ENCODE assay signal across 27 cellular contexts in the genomic region with DNA sequence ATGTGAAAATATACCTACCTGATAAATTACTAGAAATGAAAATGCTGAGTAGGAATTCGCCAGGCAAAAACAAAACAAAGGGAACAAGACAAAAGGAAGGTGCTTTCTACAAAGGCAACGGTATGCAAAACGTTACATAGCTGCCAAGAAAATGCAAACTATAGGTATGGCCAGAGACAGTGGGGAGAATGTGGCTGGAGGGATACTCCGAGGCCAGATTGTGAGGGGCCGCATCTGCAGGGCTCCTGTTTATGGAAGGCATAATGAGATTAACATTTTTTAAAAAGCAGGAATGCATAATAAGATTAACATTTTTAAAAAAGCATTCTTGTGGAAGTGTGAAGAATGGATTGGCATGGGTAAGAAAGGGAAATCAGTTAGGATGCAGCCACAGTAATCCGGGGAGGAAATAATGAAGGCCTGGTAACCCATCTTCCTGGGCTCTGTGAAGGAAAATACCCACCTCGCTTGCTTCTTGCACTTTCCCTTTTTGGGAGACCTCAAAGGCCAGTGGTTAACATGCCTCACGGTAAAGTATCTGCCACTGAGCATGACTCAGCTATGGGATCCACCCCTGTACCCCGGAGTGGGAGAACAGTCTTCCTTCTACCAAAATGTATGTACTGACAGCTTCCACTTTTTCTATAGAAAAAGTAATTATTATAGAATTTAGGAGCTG.
DNase-seq lines count a peak whose midpoint lies in the region; FAIRE-seq and TF ChIP-seq lines count a peak whose summit lies in the region.
"Had no signal": no experiment of that assay in that cellular context is flagged by ENCODE, and none has a peak within 500 bp of the region (broad histone marks: within the 10 kb centered on the region; RNA-seq: fewer than 3 reads in every experiment).

No MANE protein-coding gene starts in this region.

- TF ChIP-seq CTCF in OCI-LY3 (IDR thresholded peaks at IDR 0.05; ENCODE audit: low read depth, low read length): no peak
- TF ChIP-seq CTCF in WERI-Rb-1 (IDR thresholded peaks at IDR 0.05; ENCODE audit: low read depth, low read length): no peak

- H3K4me1 ChIP-seq in HAP-1: peaks cover 37% of the 10 kb centered on the region
- peaks cover 11% of the 10 kb centered on the region for H3K4me1 ChIP-seq in OCI-LY3 (ENCODE audit: low read length)
- H3K4me1 ChIP-seq: parathyroid adenoma, right lobe of liver had no signal

- H3K27me3 ChIP-seq in HAP-1 (ENCODE audit: low read depth): no peaks in the 10 kb centered on the region
- no peaks in the 10 kb centered on the region for H3K27me3 ChIP-seq in OCI-LY3 (ENCODE audit: low read depth, low read length)
- H3K27me3 ChIP-seq in WERI-Rb-1 (ENCODE audit: insufficient read depth, low read depth, severe bottlenecking): no peaks in the 10 kb centered on the region
- H3K27me3 ChIP-seq: dorsolateral prefrontal cortex, heart right ventricle, right lobe of liver had no signal

- no peak overlapping the region for H3K4me3 ChIP-seq in HAP-1
- no peak overlapping the region for H3K4me3 ChIP-seq in OCI-LY3 (ENCODE audit: low read length)
- H3K4me3 ChIP-seq in WERI-Rb-1 (ENCODE audit: low read depth, low read length): no peak overlapping the region
- H3K4me3 ChIP-seq: dorsolateral prefrontal cortex, heart right ventricle, left ventricle myocardium inferior, right lobe of liver, SK-N-MC had no signal

- no peaks in the 10 kb centered on the region for H3K79me2 ChIP-seq in OCI-LY3 (ENCODE audit: low read length)
- H3K79me2 ChIP-seq: parathyroid adenoma had no signal

- no peak overlapping the region for H3K9ac ChIP-seq in OCI-LY3 (ENCODE audit: low read length)
- H3K9ac ChIP-seq: parathyroid adenoma had no signal

- H3K9me3 ChIP-seq in HAP-1 (no peaks in the 10 kb centered on the region), OCI-LY3 (ENCODE audit: insufficient read depth, low read length) (no peaks in the 10 kb centered on the region), WERI-Rb-1 (ENCODE audit: severe bottlenecking) (no peaks in the 10 kb centered on the region)
- H3K9me3 ChIP-seq: heart right ventricle, left ventricle myocardium inferior, right lobe of liver had no signal

- 0 out of 2 replicates have a peak overlapping the region, but pooled peaks have one; percentile 18 for H3K4me2 ChIP-seq in OCI-LY3 (ENCODE audit: low read length)

- H3K27ac ChIP-seq in OCI-LY3 (ENCODE audit: low read length) (no peak overlapping the region), WERI-Rb-1 (no peak overlapping the region)
- H3K27ac ChIP-seq: dorsolateral prefrontal cortex, heart right ventricle, left ventricle myocardium inferior, parathyroid adenoma, right lobe of liver, SK-N-MC had no signal

- H3K36me3 ChIP-seq in HAP-1 (replicated peaks) (no peaks in the 10 kb centered on the region), OCI-LY3 (replicated peaks; ENCODE audit: low read depth, low read length) (no peaks in the 10 kb centered on the region), WERI-Rb-1 (no peaks in the 10 kb centered on the region)
- H3K36me3 ChIP-seq: heart right ventricle, left ventricle myocardium inferior, right lobe of liver had no signal

- in situ Hi-C loops in HAP-1 (cut with MboI; ENCODE audit: low sequenced_read_pairs): no loop called here

- no peak overlapping the region for H2AFZ ChIP-seq in OCI-LY3 (ENCODE audit: low read depth, low read length)
- H2AFZ ChIP-seq: parathyroid adenoma had no signal

- DNase-seq in D341Med (ENCODE audit: low spot score) (peak; percentile 21), HAP-1 (ENCODE audit: low spot score in 2 of 2) (peak; percentile 75 to 86), iPS-NIHi11 (ENCODE audit: low spot score) (peak; percentile 16), WERI-Rb-1 (no peak), islet precursor cell (no peak), GM12891 (ENCODE audit: insufficient read length, low spot score) (no peak), OCI-M2 (lab: John Stamatoyannopoulos, UW; ENCODE audit: unreplicated experiment) (no peak)
- DNase-seq: activated B cell treated with CpG ODN at 0.5 μM for 24 hours; activated CD8-positive, alpha-beta memory T cell treated with anti-CD3 and anti-CD28 coated beads for 24 hours; activated naive CD4-positive, alpha-beta T cell treated with anti-CD3 and anti-CD28 coated beads for 36 hours; activated T-cell treated with anti-CD3 and anti-CD28 coated beads, Interleukin-2, amount 50 U/mL, for 24 hours; anterior cingulate cortex; central memory CD4-positive, alpha-beta T cell; dorsolateral prefrontal cortex; erythroblast; heart right ventricle; left ventricle myocardium inferior; midbrain; NCI-H2029 treated with DMSO at 0.1 percent for 48 hours; NCI-H226; nephron progenitor cell; right lobe of liver; substantia nigra had no signal

- TF ChIP-seq POLR2A in GM12891 (IDR thresholded peaks at IDR 0.05; ENCODE audit: low read depth, low read length): no peak

- no peak for FAIRE-seq in GM12891 (lab: Jason Lieb, UNC)
- FAIRE-seq: HTR-8/SVneo had no signal

- no peaks in the 10 kb centered on the region for H4K20me1 ChIP-seq in OCI-LY3 (ENCODE audit: insufficient read depth, low read length)

TF ChIP-seq in GM12891, 5 proteins besides CTCF, POLR2A, EP300 and RAD21:
- no peak for TF ChIP-seq TAF1 (IDR thresholded peaks at IDR 0.05; ENCODE audit: low read depth, low read length)

Comparison
In these comparisons a context has a peak if more than half of its experiments do, and no peak if none do; other contexts are left out.
1. DNase-seq: peak in D341Med (single experiment), HAP-1 (2 of 2) and iPS-NIHi11 (single experiment); none in WERI-Rb-1 (single experiment), islet precursor cell (single experiment), GM12891 (single experiment) and OCI-M2 (single experiment).